In genomic region chr10:75187961-75188426, GRCh38 we compare ENCODE assay signal across 8 cellular contexts. TPM values are rescaled to one million over a fixed set of nuclear protein-coding genes. Genes with fewer than 3 reads are reported as not detected.
DNase-seq lines count a peak whose midpoint lies in the region; ATAC-seq and TF ChIP-seq lines count a peak whose summit lies in the region.

No MANE protein-coding gene starts in this region.

- H3K4me3 ChIP-seq in DND-41 (ENCODE audit: low read depth in 1 of 2, low read length in 2 of 2): no peak overlapping the region
- H3K4me3 ChIP-seq in PC-9: no peak overlapping the region; the same call in 1 of the 2 replicates
- H3K4me3 ChIP-seq in ovary: no peak overlapping the region

- intact Hi-C loops in PC-9 (cut with micrococcal nuclease; ENCODE audit: unreplicated experiment) (loop anchor here (1.0 to 2.0 kb wide), 5 partner anchors 22 to 207 kb away; partner anchors contain the start of gene VDAC2), ovary (cut with DNase I) (loop anchor here in 2 of 4 donors (5.0 to 10.0 kb wide), 2 partner anchors 44 to 47 kb away; partner anchors contain the start of gene COMTD1 (in 1 of the 2))

- H3K9ac ChIP-seq in DND-41 (ENCODE audit: low read depth, low read length): no peak overlapping the region

- H3K27me3 ChIP-seq in DND-41 (ENCODE audit: insufficient read depth, low read length, poor library complexity) (no peaks in the 10 kb centered on the region), PC-9 (ENCODE audit: insufficient read depth, low read depth) (no peaks in the 10 kb centered on the region), ovary (no peaks in the 10 kb centered on the region)

- H3F3A ChIP-seq in PC-9 (ENCODE audit: insufficient read depth, low read depth): peaks cover 59% of the 10 kb centered on the region

- no peak overlapping the region for H3K27ac ChIP-seq in DND-41 (ENCODE audit: low read length)
- peak overlapping the region; percentile 49 for H3K27ac ChIP-seq in PC-9
- H3K27ac ChIP-seq in ovary: no peak overlapping the region

- no peak overlapping the region for H3K27ac Mint-ChIP-seq in activated T-helper 17 cell treated with anti-CD3 and anti-CD28 coated beads, Interleukin-2, amount 50 U/mL, for 72 hours

- ATAC-seq in DND-41 (ENCODE audit: insufficient read depth, low read depth) (peak; percentile 87), HG02798 (IDR thresholded peaks at IDR 0.05; ENCODE audit: poor library complexity, unreplicated experiment) (peak; percentile 59), GM21723 (IDR thresholded peaks at IDR 0.05; ENCODE audit: unreplicated experiment) (no peak), GM21367 (IDR thresholded peaks at IDR 0.05; ENCODE audit: unreplicated experiment) (no peak)
- ATAC-seq in activated T-helper 17 cell treated with anti-CD3 and anti-CD28 coated beads, Interleukin-2, amount 50 U/mL, for 72 hours (replicated peaks): peak; percentile 83

- peaks cover 5% of the 10 kb centered on the region for H3K4me1 Mint-ChIP-seq in activated T-helper 17 cell treated with anti-CD3 and anti-CD28 coated beads, Interleukin-2, amount 50 U/mL, for 72 hours

- 93 to 97% (median 94%) methylated on average over 3 of the region's 3 CpGs for WGBS in ovary, 3 donors

- H2AFZ ChIP-seq in DND-41 (ENCODE audit: low read depth, low read length): no peak overlapping the region; the same call in 1 of the 2 replicates
- no peak overlapping the region for H2AFZ ChIP-seq in PC-9

- no peaks in the 10 kb centered on the region for H3K36me3 ChIP-seq in DND-41 (ENCODE audit: insufficient read depth, low read length)
- no peaks in the 10 kb centered on the region for H3K36me3 ChIP-seq in PC-9 (ENCODE audit: low read depth)
- no peaks in the 10 kb centered on the region for H3K36me3 ChIP-seq in ovary

- no peaks in the 10 kb centered on the region for H3K36me3 Mint-ChIP-seq in activated T-helper 17 cell treated with anti-CD3 and anti-CD28 coated beads, Interleukin-2, amount 50 U/mL, for 72 hours (ENCODE audit: low read depth)

- TF ChIP-seq POLR2A in ovary (IDR thresholded peaks at IDR 0.05): no peak

- H3K9me3 ChIP-seq in DND-41 (ENCODE audit: insufficient read depth, low read length, severe bottlenecking) (no peaks in the 10 kb centered on the region), PC-9 (ENCODE audit: insufficient read depth, low read depth) (no peaks in the 10 kb centered on the region), ovary (no peaks in the 10 kb centered on the region)

- POLR2A ChIA-PET in PC-9 (lab: Charles Lee; ENCODE audit: unreplicated experiment): interaction anchor here (0.6 to 0.7 kb wide), 2 partner anchors 23 to 29 kb away, joined by 3 to 5 read pairs; no protein-coding TSS in a partner anchor

- no peak overlapping the region for H3K4me2 ChIP-seq in DND-41 (ENCODE audit: insufficient read depth, low read length)
- peak overlapping the region; percentile 56 for H3K4me2 ChIP-seq in PC-9

- no peaks in the 10 kb centered on the region for H3K9me2 ChIP-seq in PC-9 (ENCODE audit: insufficient read depth)

- no peaks in the 10 kb centered on the region for H3K27me3 Mint-ChIP-seq in activated T-helper 17 cell treated with anti-CD3 and anti-CD28 coated beads, Interleukin-2, amount 50 U/mL, for 72 hours

- H3K4me1 ChIP-seq in DND-41 (ENCODE audit: insufficient read depth, low read length) (no peaks in the 10 kb centered on the region), PC-9 (replicated peaks; ENCODE audit: insufficient read depth) (peaks cover 57% of the 10 kb centered on the region), ovary (ENCODE audit: insufficient read depth) (peaks cover 4% of the 10 kb centered on the region)

- DNase-seq in DND-41 (peak; percentile 67), PC-9 (peak; percentile 73 to 96), foreskin melanocyte (peak; percentile 29), ovary (peak in 1 of 5 donors; percentile 46)

- H4K20me1 ChIP-seq in DND-41 (ENCODE audit: insufficient read depth, low read length) (no peaks in the 10 kb centered on the region), PC-9 (ENCODE audit: insufficient read depth) (no peaks in the 10 kb centered on the region)

- H3K79me2 ChIP-seq in DND-41 (ENCODE audit: insufficient read depth, low read length) (no peaks in the 10 kb centered on the region), PC-9 (ENCODE audit: low read depth) (no peaks in the 10 kb centered on the region; the same call in none of the 2 replicates)

- TF ChIP-seq CTCF in DND-41 (IDR thresholded peaks at IDR 0.05; ENCODE audit: borderline replicate concordance, extremely low read depth, low read length, poor library complexity, severe bottlenecking) (peak; percentile 75), PC-9 (conservative IDR thresholded peaks at IDR 0.05) (peak; percentile 84), ovary (IDR thresholded peaks at IDR 0.05) (peak; percentile 18 to 55 (median 40))

- H3K9me3 Mint-ChIP-seq in activated T-helper 17 cell treated with anti-CD3 and anti-CD28 coated beads, Interleukin-2, amount 50 U/mL, for 72 hours: no peaks in the 10 kb centered on the region

- CTCF ChIA-PET in PC-9 (lab: Charles Lee): interaction anchor here (0.5 to 2.6 kb wide), 11 partner anchors 9 to 847 kb away, joined by 3 to 25 read pairs (median 5); partner anchors contain the start of genes COMTD1 and VDAC2

- BruUV-seq in PC-9 (replicated peaks; lab: Mats Ljungman, UMichigan): no TSS peak

- TF ChIP-seq EP300 in ovary (IDR thresholded peaks at IDR 0.05): no peak

- H3K4me3 Mint-ChIP-seq in activated T-helper 17 cell treated with anti-CD3 and anti-CD28 coated beads, Interleukin-2, amount 50 U/mL, for 72 hours: no peak overlapping the region

RNA-seq across cellular contexts. Expression of gene VDAC2, which starts 22.6 kb away (rescaled TPM):
- total RNA-seq in PC-9 (2021): 241 and 243 TPM in 2 replicates
- 100 to 1,000 TPM; 211 to 254 TPM for total RNA-seq in activated T-helper 17 cell treated with anti-CD3 and anti-CD28 coated beads, Interleukin-2, amount 50 U/mL, for 72 hours
- 100 to 1,000 TPM; 106 to 170 (median 125) TPM for total RNA-seq in ovary
- 100 to 1,000 TPM; 141 to 252 TPM for polyA plus RNA-seq in ovary

RNA-seq across cellular contexts. Expression of gene COMTD1, which starts 47.8 kb away (rescaled TPM):
- total RNA-seq in PC-9 (2021) (20.5 and 25.1 TPM in 2 replicates), ovary (10 to 100 TPM; 14.2 to 37.3 (median 18.4) TPM)
- 10 to 100 TPM; 29.4 to 50.9 TPM for total RNA-seq in activated T-helper 17 cell treated with anti-CD3 and anti-CD28 coated beads, Interleukin-2, amount 50 U/mL, for 72 hours
- 10 to 100 TPM in 1 of 2 donors, not detected in 1; 15.4 TPM for polyA plus RNA-seq in ovary

Comparison
In these comparisons a context has a peak if more than half of its experiments do, and no peak if none do; other contexts are left out.
1. ATAC-seq: peak in DND-41 (single experiment), HG02798 (single experiment) and activated T-helper 17 cell treated with anti-CD3 and anti-CD28 coated beads, Interleukin-2, amount 50 U/mL, for 72 hours (single experiment); none in GM21723 (single experiment) and GM21367 (single experiment).
2. Peak in every context shown above with its lines, with median percentiles within 50 percentile points of each other: CTCF ChIP-seq.